Comparison of ENCODE assay signal across 1 cellular context in the genomic region with DNA sequence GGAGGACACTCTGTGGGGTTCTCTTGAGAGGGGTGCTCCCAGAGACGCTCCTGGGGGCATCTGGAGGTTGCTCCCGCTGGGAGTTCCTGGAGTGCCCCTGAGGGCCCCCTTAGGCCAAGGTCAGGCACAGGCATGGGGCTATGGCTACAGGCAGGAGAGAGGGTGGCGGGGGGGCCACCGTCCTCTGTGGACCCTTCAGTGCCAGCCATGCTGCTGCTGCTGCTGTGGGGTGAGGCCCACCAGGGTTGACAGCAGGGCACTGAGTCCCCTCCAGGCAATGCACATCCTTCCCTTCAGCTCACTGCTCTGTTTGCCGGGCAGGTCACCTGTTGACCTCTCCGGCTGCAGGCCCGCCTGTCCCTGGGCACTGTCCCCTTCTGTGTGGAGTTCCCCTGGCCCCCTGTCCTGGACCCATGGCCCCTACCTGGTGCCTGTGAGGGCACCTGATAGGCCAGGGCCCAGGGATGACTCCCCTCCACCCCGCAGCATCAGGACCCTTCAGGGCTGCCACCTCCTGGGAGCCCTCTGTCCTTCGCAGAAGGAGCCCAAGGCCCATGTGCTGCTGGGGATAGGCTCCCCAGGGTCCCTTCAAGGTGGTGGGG.
TF ChIP-seq lines count a peak whose summit lies in the region.

No MANE protein-coding gene starts in this region.

TF ChIP-seq in GM23338, 12 proteins besides CTCF, POLR2A, EP300 and RAD21 (continued from another document):
- TF ChIP-seq, protein P1, sequence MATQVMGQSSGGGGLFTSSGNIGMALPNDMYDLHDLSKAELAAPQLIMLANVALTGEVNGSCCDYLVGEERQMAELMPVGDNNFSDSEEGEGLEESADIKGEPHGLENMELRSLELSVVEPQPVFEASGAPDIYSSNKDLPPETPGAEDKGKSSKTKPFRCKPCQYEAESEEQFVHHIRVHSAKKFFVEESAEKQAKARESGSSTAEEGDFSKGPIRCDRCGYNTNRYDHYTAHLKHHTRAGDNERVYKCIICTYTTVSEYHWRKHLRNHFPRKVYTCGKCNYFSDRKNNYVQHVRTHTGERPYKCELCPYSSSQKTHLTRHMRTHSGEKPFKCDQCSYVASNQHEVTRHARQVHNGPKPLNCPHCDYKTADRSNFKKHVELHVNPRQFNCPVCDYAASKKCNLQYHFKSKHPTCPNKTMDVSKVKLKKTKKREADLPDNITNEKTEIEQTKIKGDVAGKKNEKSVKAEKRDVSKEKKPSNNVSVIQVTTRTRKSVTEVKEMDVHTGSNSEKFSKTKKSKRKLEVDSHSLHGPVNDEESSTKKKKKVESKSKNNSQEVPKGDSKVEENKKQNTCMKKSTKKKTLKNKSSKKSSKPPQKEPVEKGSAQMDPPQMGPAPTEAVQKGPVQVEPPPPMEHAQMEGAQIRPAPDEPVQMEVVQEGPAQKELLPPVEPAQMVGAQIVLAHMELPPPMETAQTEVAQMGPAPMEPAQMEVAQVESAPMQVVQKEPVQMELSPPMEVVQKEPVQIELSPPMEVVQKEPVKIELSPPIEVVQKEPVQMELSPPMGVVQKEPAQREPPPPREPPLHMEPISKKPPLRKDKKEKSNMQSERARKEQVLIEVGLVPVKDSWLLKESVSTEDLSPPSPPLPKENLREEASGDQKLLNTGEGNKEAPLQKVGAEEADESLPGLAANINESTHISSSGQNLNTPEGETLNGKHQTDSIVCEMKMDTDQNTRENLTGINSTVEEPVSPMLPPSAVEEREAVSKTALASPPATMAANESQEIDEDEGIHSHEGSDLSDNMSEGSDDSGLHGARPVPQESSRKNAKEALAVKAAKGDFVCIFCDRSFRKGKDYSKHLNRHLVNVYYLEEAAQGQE (IDR thresholded peaks at IDR 0.05; ENCODE audit: unreplicated experiment) = no peak
TF ChIP-seq in GM23338: peak in this region for 0.
